Comparison of ENCODE assay signal across 11 cellular contexts in genomic region chr11:79092791-79093313, GRCh38.
DNase-seq lines count a peak whose midpoint lies in the region; ATAC-seq and TF ChIP-seq lines count a peak whose summit lies in the region.
"Had no signal": no experiment of that assay in that cellular context is flagged by ENCODE, and none has a peak within 500 bp of the region (broad histone marks: within the 10 kb centered on the region; RNA-seq: fewer than 3 reads in every experiment).

No MANE protein-coding gene starts in this region.

- DNase-seq in CMK (ENCODE audit: low read depth) (peak; percentile 35), MG63 (peak; percentile 88), body of pancreas (peak in 2 of 4 donors; percentile 41 to 43), left lung (peak in 1 of 2 donors; percentile 64), NCI-H2227 (lab: John Stamatoyannopoulos, UW; ENCODE audit: unreplicated experiment) (no peak), T-helper 9 cell (no peak), GM19240 (ENCODE audit: insufficient read length, low spot score) (no peak)
- DNase-seq: activated CD4-positive, alpha-beta T cell treated with anti-CD3 and anti-CD28 coated beads, Interleukin-2, amount 10 ng/mL, durations not matched to agents 24 days and 14 days; GF-D8; naive thymus-derived CD4-positive, alpha-beta T cell had no signal

- no peaks in the 10 kb centered on the region for H3K9me3 ChIP-seq in MG63
- H3K9me3 ChIP-seq in body of pancreas: no peaks in the 10 kb centered on the region
- H3K9me3 ChIP-seq in left lung: peaks cover 0 to 9% of the 10 kb centered on the region in 2 donors

- TF ChIP-seq CTCF in body of pancreas (IDR thresholded peaks at IDR 0.05) (no peak), left lung (IDR thresholded peaks at IDR 0.05) (no peak)

- H3K27me3 ChIP-seq in MG63 (no peaks in the 10 kb centered on the region), body of pancreas (no peaks in the 10 kb centered on the region), left lung (no peaks in the 10 kb centered on the region)

- H3K36me3 ChIP-seq in MG63 (no peaks in the 10 kb centered on the region), body of pancreas (replicated peaks in 1 of 2; ENCODE audit: insufficient read depth in 1 of 2, low read depth in 2 of 2) (no peaks in the 10 kb centered on the region), left lung (no peaks in the 10 kb centered on the region)

- no peak for TF ChIP-seq POLR2A in body of pancreas (IDR thresholded peaks at IDR 0.05)

- H3K4me3 ChIP-seq in MG63: no peak overlapping the region
- no peak overlapping the region for H3K4me3 ChIP-seq in body of pancreas
- no peak overlapping the region for H3K4me3 ChIP-seq in left lung

- intact Hi-C loops in body of pancreas (cut with DNase I): no loop called here
- intact Hi-C loops in left lung (cut with DNase I): no loop called here

- ATAC-seq in body of pancreas: peak; percentile 70
- ATAC-seq in left lung: peak; percentile 87
- no peak for ATAC-seq in HG02588 (IDR thresholded peaks at IDR 0.05; ENCODE audit: unreplicated experiment)
- ATAC-seq: naive thymus-derived CD4-positive, alpha-beta T cell had no signal

- peaks cover 23% of the 10 kb centered on the region for H3K4me1 ChIP-seq in body of pancreas
- no peaks in the 10 kb centered on the region for H3K4me1 ChIP-seq in left lung

- 50 to 52% methylated on average over 1 of the region's 1 CpG for WGBS in body of pancreas, 2 donors

- H3K27ac ChIP-seq in body of pancreas (peak overlapping the region in 1 of 4 donors; percentile 5), left lung (peak overlapping the region in 1 of 2 donors; percentile 20)

Comparison
In these comparisons a context has a peak if more than half of its experiments do, and no peak if none do; other contexts are left out.
1. DNase-seq: peak in CMK (single experiment) and MG63 (single experiment); none in NCI-H2227 (single experiment), T-helper 9 cell (single experiment) and GM19240 (single experiment).